Comparison of ENCODE assay signal across 15 cellular contexts in genomic region chr21:35635261-35635660, GRCh38.
DNase-seq lines count a peak whose midpoint lies in the region; ATAC-seq and TF ChIP-seq lines count a peak whose summit lies in the region.
"Had no signal": no experiment of that assay in that cellular context is flagged by ENCODE, and none has a peak within 500 bp of the region (broad histone marks: within the 10 kb centered on the region; RNA-seq: fewer than 3 reads in every experiment).

No MANE protein-coding gene starts in this region.

- CTCF ChIA-PET in HEK293 (lab: Yijun Ruan, JAX) = no interaction called here

- no peak for TF ChIP-seq CTCF in HEK293 (tag by site-specific recombination; IDR thresholded peaks at IDR 0.05)
- no peak for TF ChIP-seq CTCF in fibroblast of the aortic adventitia (IDR thresholded peaks at IDR 0.05; ENCODE audit: insufficient read depth, low read length)

- no peak for ATAC-seq in HG02798 (IDR thresholded peaks at IDR 0.05; ENCODE audit: poor library complexity, unreplicated experiment)
- no peak for ATAC-seq in HG03097 (IDR thresholded peaks at IDR 0.05; ENCODE audit: low FRiP score, unreplicated experiment)

- POLR2A ChIA-PET in HEK293 (lab: Yijun Ruan, JAX) = no interaction called here

- H3K4me1 ChIP-seq in HEK293 (ENCODE audit: control insufficient read depth, insufficient read depth, low read length) = no peaks in the 10 kb centered on the region

- H3K27ac ChIP-seq in HEK293 (ENCODE audit: extremely low read depth, low read depth, low read length) = no peak overlapping the region
- H3K27ac ChIP-seq: heart left ventricle, neutrophil, thoracic aorta, WERI-Rb-1 had no signal

- H3K4me3 ChIP-seq in HEK293 (ENCODE audit: low read depth, low read length) (no peak overlapping the region), fibroblast of the aortic adventitia (ENCODE audit: low read depth, low read length) (no peak overlapping the region)
- H3K4me3 ChIP-seq: heart left ventricle, lung, thoracic aorta had no signal

- DNase-seq in T1000 (lab: John Stamatoyannopoulos, UW) (peak; percentile 50), fibroblast of the aortic adventitia (ENCODE audit: low read depth) (peak; percentile 88), DMS114 treated with DMSO at 0.1 percent for 48 hours (lab: John Stamatoyannopoulos, UW; ENCODE audit: unreplicated experiment) (no peak)
- DNase-seq in effector CD8-positive, alpha-beta T cell (lab: John Stamatoyannopoulos, UW) = no peak
- DNase-seq: dermis blood vessel endothelial cell, heart left ventricle, NCI-H1105, NCI-H69, WERI-Rb-1 had no signal

- no peaks in the 10 kb centered on the region for H3K9me3 ChIP-seq in HEK293 (ENCODE audit: control insufficient read depth, insufficient read depth, low read depth, low read length)
- H3K9me3 ChIP-seq: heart left ventricle, neutrophil, thoracic aorta had no signal

- no peaks in the 10 kb centered on the region for H3K36me3 ChIP-seq in HEK293 (ENCODE audit: control insufficient read depth in 2 of 2, insufficient read depth in 1 of 2, low read length in 2 of 2)
- H3K36me3 ChIP-seq: heart left ventricle, neutrophil, thoracic aorta, WERI-Rb-1 had no signal

TF ChIP-seq in HEK293, 187 proteins besides CTCF, POLR2A, EP300 and RAD21:
- TF ChIP-seq ZNF184 (tag by site-specific recombination; IDR thresholded peaks at IDR 0.05) (peak; percentile 72; the same call in 1 of the 2 replicates), ATF2 (tag by site-specific recombination; IDR thresholded peaks at IDR 0.05; ENCODE audit: low read depth) (peak; percentile 31; the same call in 1 of the 2 replicates), MYNN (tag by site-specific recombination; IDR thresholded peaks at IDR 0.05; ENCODE audit: borderline replicate concordance) (no peak), SP7 (tag by site-specific recombination; IDR thresholded peaks at IDR 0.05) (peak; percentile 19; the same call in 1 of the 2 replicates), ZNF629 (tag by site-specific recombination; IDR thresholded peaks at IDR 0.05) (peak; percentile 22; the same call in 1 of the 2 replicates), ZBTB21 (tag by site-specific recombination; IDR thresholded peaks at IDR 0.05) (peak; percentile 47; the same call in 1 of the 2 replicates), ZNF416 (tag by site-specific recombination; IDR thresholded peaks at IDR 0.05) (no peak), ZNF660 (tag by site-specific recombination; IDR thresholded peaks at IDR 0.05) (0 out of 2 replicates have a peak, but pooled peaks have one; percentile 21)

Comparison
In these comparisons a context has a peak if more than half of its experiments do, and no peak if none do; other contexts are left out.
1. DNase-seq: peak in T1000 (single experiment) and fibroblast of the aortic adventitia (single experiment); none in DMS114 treated with DMSO at 0.1 percent for 48 hours (single experiment) and effector CD8-positive, alpha-beta T cell (single experiment).